In the genomic region with DNA sequence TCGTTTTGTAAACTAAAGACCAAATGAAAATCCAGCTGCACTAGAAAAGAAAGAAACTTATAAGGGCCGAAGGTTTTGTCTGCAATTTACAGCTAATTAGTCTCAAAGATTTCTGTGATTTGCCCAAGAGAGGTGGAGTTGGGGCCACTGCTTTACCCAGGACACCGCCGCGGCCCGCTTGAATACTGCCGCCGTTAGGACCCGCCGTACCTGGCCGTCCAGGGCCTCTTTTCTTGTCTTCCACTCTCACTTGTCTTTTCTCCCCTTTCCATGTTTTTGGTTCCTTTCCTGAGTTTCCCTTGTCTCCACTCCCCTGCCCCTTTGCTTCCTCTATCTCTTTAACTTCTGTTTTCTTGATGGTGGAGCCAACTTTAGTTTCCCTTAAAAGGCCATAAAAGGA, we compare ENCODE assay signal across 7 cellular contexts. TPM values are rescaled to one million over a fixed set of nuclear protein-coding genes. Genes with fewer than 3 reads are reported as not detected.
A peak's percentile ranks its signal among the peaks of the same experiment; 100 is the strongest.
DNase-seq lines count a peak whose midpoint lies in the region; ATAC-seq and TF ChIP-seq lines count a peak whose summit lies in the region.

No MANE protein-coding gene starts in this region.

- peaks cover 22% of the 10 kb centered on the region for H3K4me1 Mint-ChIP-seq in activated naive CD8-positive, alpha-beta T cell treated with anti-CD3 and anti-CD28 coated beads, Interleukin-2, amount 10 ng/mL, durations not matched to agents 7 days and 5 days

- H3K36me3 ChIP-seq in MG63 (peaks cover 7% of the 10 kb centered on the region), hepatocyte (replicated peaks; ENCODE audit: insufficient read depth, low read depth) (no peaks in the 10 kb centered on the region)

- DNase-seq in MG63 (no peak), hepatocyte (ENCODE audit: low spot score) (peak; percentile 72), retinal pigment epithelial cell (ENCODE audit: low read depth) (no peak)
- peak; percentile 43 for DNase-seq in activated naive CD8-positive, alpha-beta T cell treated with anti-CD3 and anti-CD28 coated beads, Interleukin-2, amount 10 ng/mL, durations not matched to agents 7 days and 5 days

- H3K4me1 ChIP-seq in hepatocyte (ENCODE audit: insufficient read depth), result peaks cover 12% of the 10 kb centered on the region

- WGBS in hepatocyte (ENCODE audit: low lambda C conversion rate, missing lambda C conversion rate), result 0% methylated on average over 11 of the region's 11 CpGs

- H3K27me3 ChIP-seq in MG63 (no peaks in the 10 kb centered on the region), hepatocyte (no peaks in the 10 kb centered on the region)

- H4K20me1 ChIP-seq in hepatocyte (ENCODE audit: insufficient read depth, poor library complexity, severe bottlenecking), result no peaks in the 10 kb centered on the region

- peak overlapping the region; percentile 97 for H3K27ac ChIP-seq in hepatocyte

- H3K27ac Mint-ChIP-seq in activated naive CD8-positive, alpha-beta T cell treated with anti-CD3 and anti-CD28 coated beads, Interleukin-2, amount 10 ng/mL, durations not matched to agents 7 days and 5 days, result peak overlapping the region; percentile 96

- H3K9me3 Mint-ChIP-seq in activated naive CD8-positive, alpha-beta T cell treated with anti-CD3 and anti-CD28 coated beads, Interleukin-2, amount 10 ng/mL, durations not matched to agents 7 days and 5 days, result peaks cover 1% of the 10 kb centered on the region

- peaks cover 23% of the 10 kb centered on the region for H3K36me3 Mint-ChIP-seq in activated naive CD8-positive, alpha-beta T cell treated with anti-CD3 and anti-CD28 coated beads, Interleukin-2, amount 10 ng/mL, durations not matched to agents 7 days and 5 days

- TF ChIP-seq CTCF in hepatocyte (IDR thresholded peaks at IDR 0.05; ENCODE audit: poor library complexity) (no peak), retinal pigment epithelial cell (conservative IDR thresholded peaks at IDR 0.05; ENCODE audit: low read depth, low read length) (no peak)

- POLR2A ChIA-PET in activated naive CD8-positive, alpha-beta T cell treated with anti-CD3 and anti-CD28 coated beads, Interleukin-2, amount 10 ng/mL, durations not matched to agents 7 days and 5 days (lab: Charles Lee), result interaction anchor here (0.6 to 7.5 kb wide), 14 partner anchors 13 to 692 kb away, joined by 3 to 527 read pairs (median 6); partner anchors contain the start of genes CCNL1, SSR3 and TIPARP

- H3K4me2 ChIP-seq in hepatocyte, result peak overlapping the region; percentile 92

- H3K4me3 ChIP-seq in GM08714 (ENCODE audit: low read length) (peak overlapping the region; percentile 96), MG63 (peak overlapping the region; percentile 66), hepatocyte (peak overlapping the region; percentile 34), retinal pigment epithelial cell (ENCODE audit: low read length) (peak overlapping the region; percentile 85)

- H3K4me3 Mint-ChIP-seq in activated naive CD8-positive, alpha-beta T cell treated with anti-CD3 and anti-CD28 coated beads, Interleukin-2, amount 10 ng/mL, durations not matched to agents 7 days and 5 days, result peak overlapping the region; percentile 98

- no peaks in the 10 kb centered on the region for H3K9me2 ChIP-seq in hepatocyte (replicated peaks; ENCODE audit: insufficient read depth)

- H3K9me3 ChIP-seq in MG63 (peaks cover 5% of the 10 kb centered on the region), hepatocyte (ENCODE audit: low read depth) (no peaks in the 10 kb centered on the region)

- no peak for ATAC-seq in activated naive CD8-positive, alpha-beta T cell treated with anti-CD3 and anti-CD28 coated beads, Interleukin-2, amount 10 ng/mL, durations not matched to agents 7 days and 5 days (ENCODE audit: low read depth)
- no peak for ATAC-seq in GM18870 (IDR thresholded peaks at IDR 0.05; ENCODE audit: unreplicated experiment)
- no peak for ATAC-seq in GM21528 (IDR thresholded peaks at IDR 0.05; ENCODE audit: low FRiP score, unreplicated experiment)

- H3K27me3 Mint-ChIP-seq in activated naive CD8-positive, alpha-beta T cell treated with anti-CD3 and anti-CD28 coated beads, Interleukin-2, amount 10 ng/mL, durations not matched to agents 7 days and 5 days, result no peaks in the 10 kb centered on the region

- peaks cover 20% of the 10 kb centered on the region for H3K79me2 ChIP-seq in hepatocyte

- peak overlapping the region; percentile 43 for H2AFZ ChIP-seq in hepatocyte

RNA-seq across cellular contexts. Expression of gene CCNL1, which starts 15.7 kb away (rescaled TPM):
- 51.8 and 68.8 TPM in 2 replicates for total RNA-seq in MG63 (2014; rRNA removed; shearing (Covaris generic); ENCODE audit: low replicate concordance)
- total RNA-seq in activated naive CD8-positive, alpha-beta T cell treated with anti-CD3 and anti-CD28 coated beads, Interleukin-2, amount 10 ng/mL, durations not matched to agents 7 days and 5 days, result 100 to 1,000 TPM; 276 to 280 TPM
- 300 and 338 TPM in 2 replicates for total RNA-seq in hepatocyte
- polyA plus RNA-seq in hepatocyte, result 125 and 172 TPM in 2 replicates

Comparison
In these comparisons a context has a peak if more than half of its experiments do, and no peak if none do; other contexts are left out.
1. H3K4me3 ChIP-seq: peak in every context shown above with its lines; median percentile 96 in GM08714; 85 in retinal pigment epithelial cell; 66 in MG63; 34 in hepatocyte.
2. DNase-seq: peak in activated naive CD8-positive, alpha-beta T cell treated with anti-CD3 and anti-CD28 coated beads, Interleukin-2, amount 10 ng/mL, durations not matched to agents 7 days and 5 days (single experiment) and hepatocyte (single experiment); none in MG63 (single experiment) and retinal pigment epithelial cell (single experiment).